Comparison of ENCODE assay signal across 17 cellular contexts in the genomic region with DNA sequence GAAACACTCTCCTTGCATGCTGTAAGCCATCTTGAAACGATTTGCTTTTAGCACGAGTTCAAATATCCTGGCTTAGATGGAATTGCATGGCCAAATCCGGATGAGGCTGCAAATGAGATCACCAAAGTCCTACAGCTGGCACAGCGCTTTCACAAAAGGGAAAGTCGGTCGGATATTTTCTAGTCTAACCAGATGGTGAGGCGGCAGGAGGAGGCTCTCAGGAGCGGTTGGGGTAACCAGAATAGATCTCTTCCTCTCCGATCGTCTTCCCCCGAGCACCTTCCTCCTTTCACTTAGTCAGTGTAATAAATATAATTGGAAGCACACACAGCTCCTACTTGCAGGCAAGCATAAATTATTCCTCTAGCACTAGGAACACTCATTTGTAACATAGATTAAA.
DNase-seq lines count a peak whose midpoint lies in the region; ATAC-seq and TF ChIP-seq lines count a peak whose summit lies in the region.
"Had no signal": no experiment of that assay in that cellular context is flagged by ENCODE, and none has a peak within 500 bp of the region (broad histone marks: within the 10 kb centered on the region; RNA-seq: fewer than 3 reads in every experiment).

No MANE protein-coding gene starts in this region.

- peak overlapping the region; percentile 33 for H3K4me3 ChIP-seq in AG10803 (ENCODE audit: low read length)
- no peak overlapping the region for H3K4me3 ChIP-seq in right lobe of liver
- H3K4me3 ChIP-seq: esophagus squamous epithelium had no signal

- DNase-seq in AG10803 (ENCODE audit: low read depth) (peak; percentile 72), NCI-H1092 (lab: John Stamatoyannopoulos, UW) (peak; percentile 6), right lobe of liver (no peak), omental fat pad (ENCODE audit: low spot score) (no peak)
- DNase-seq: activated CD8-positive, alpha-beta T cell treated with anti-CD3 and anti-CD28 coated beads, Interleukin-2, amount 10 ng/mL, durations not matched to agents 7 days and 5 days; activated naive CD8-positive, alpha-beta T cell treated with anti-CD3 and anti-CD28 coated beads for 36 hours; esophagus squamous epithelium; GF-D8; GOT3; KBM-7; NCI-H1048; SHP77 had no signal

- H3K4me1 ChIP-seq in right lobe of liver = peaks cover 0 to 9% (median 2%) of the 10 kb centered on the region in 4 donors
- H3K4me1 ChIP-seq: esophagus squamous epithelium had no signal

- no peak for TF ChIP-seq CTCF in AG10803 (conservative IDR thresholded peaks at IDR 0.05; ENCODE audit: low read length)
- TF ChIP-seq CTCF in right lobe of liver (IDR thresholded peaks at IDR 0.05) = no peak
- TF ChIP-seq CTCF in omental fat pad (IDR thresholded peaks at IDR 0.05) = no peak

- no peaks in the 10 kb centered on the region for H3K27me3 ChIP-seq in right lobe of liver

- no peaks in the 10 kb centered on the region for H3K9me3 ChIP-seq in right lobe of liver
- H3K9me3 ChIP-seq: esophagus squamous epithelium had no signal

- WGBS in right lobe of liver (ENCODE audit: insufficient coverage, low coverage, low lambda C conversion rate, missing lambda C conversion rate) = 81% methylated on average over 5 of the region's 11 CpGs

- intact Hi-C loops in right lobe of liver (cut with DNase I) = no loop called here

- no peak for TF ChIP-seq POLR2A in right lobe of liver (IDR thresholded peaks at IDR 0.05)

- H3K27ac ChIP-seq in angular gyrus (ENCODE audit: low read depth, low read length) (peak overlapping the region; percentile 22), right lobe of liver (peak overlapping the region in 2 of 3 donors; percentile 20 to 24)
- H3K27ac ChIP-seq: esophagus squamous epithelium had no signal

- H3K36me3 ChIP-seq in right lobe of liver = no peaks in the 10 kb centered on the region
- H3K36me3 ChIP-seq: esophagus squamous epithelium had no signal

- ATAC-seq in right lobe of liver (no peak), GM21576 (IDR thresholded peaks at IDR 0.05; ENCODE audit: unreplicated experiment) (no peak), GM19463 (IDR thresholded peaks at IDR 0.05; ENCODE audit: unreplicated experiment) (no peak), omental fat pad (ENCODE audit: low FRiP score) (no peak), HG02970 (IDR thresholded peaks at IDR 0.05; ENCODE audit: low FRiP score, unreplicated experiment) (no peak)
- ATAC-seq: activated CD8-positive, alpha-beta T cell treated with anti-CD3 and anti-CD28 coated beads, Interleukin-2, amount 10 ng/mL, durations not matched to agents 7 days and 5 days; WTC11 had no signal

Comparison
In these comparisons a context has a peak if more than half of its experiments do, and no peak if none do; other contexts are left out.
1. DNase-seq: peak in AG10803 (single experiment) and NCI-H1092 (single experiment); none in right lobe of liver (0 of 3) and omental fat pad (single experiment).